Comparison of ENCODE assay signal across 8 cellular contexts in genomic region chr7:105009667-105010537, GRCh38. TPM values are rescaled to one million over a fixed set of nuclear protein-coding genes. Genes with fewer than 3 reads are reported as not detected.
A peak's percentile ranks its signal among the peaks of the same experiment; 100 is the strongest.
DNase-seq lines count a peak whose midpoint lies in the region; ATAC-seq and TF ChIP-seq lines count a peak whose summit lies in the region.

No MANE protein-coding gene starts in this region.

- H3K27me3 ChIP-seq in HCT116 (ENCODE audit: insufficient read depth, low read length) (no peaks in the 10 kb centered on the region), hepatocyte (no peaks in the 10 kb centered on the region), smooth muscle cell (ENCODE audit: low read depth) (no peaks in the 10 kb centered on the region)

- H2AFZ ChIP-seq in HCT116 (ENCODE audit: low read depth, low read length, poor library complexity, severe bottlenecking) = no peak overlapping the region
- H2AFZ ChIP-seq in hepatocyte = no peak overlapping the region
- no peak overlapping the region for H2AFZ ChIP-seq in smooth muscle cell (ENCODE audit: low read depth)

- intact Hi-C loops in HCT116 (cut with micrococcal nuclease) = no loop called here

- ATAC-seq in HCT116 = no peak
- no peak for ATAC-seq in activated CD8-positive, alpha-beta T cell treated with anti-CD3 and anti-CD28 coated beads, Interleukin-2, amount 10 ng/mL, durations not matched to agents 7 days and 5 days
- ATAC-seq in GM21723 (IDR thresholded peaks at IDR 0.05; ENCODE audit: unreplicated experiment) = no peak

- DNase-seq in HCT116 (ENCODE audit: low read depth, low spot score) (no peak), hepatocyte (ENCODE audit: low spot score) (no peak), smooth muscle cell (lab: John Stamatoyannopoulos, UW; ENCODE audit: unreplicated experiment) (no peak), NCI-H446 treated with DMSO at 0.1 percent for 48 hours (lab: John Stamatoyannopoulos, UW) (no peak), mucosa of gallbladder (ENCODE audit: low spot score) (no peak), NCI-H1436 (lab: John Stamatoyannopoulos, UW) (no peak)
- no peak for DNase-seq in activated CD8-positive, alpha-beta T cell treated with anti-CD3 and anti-CD28 coated beads, Interleukin-2, amount 10 ng/mL, durations not matched to agents 7 days and 5 days

- peaks cover 38% of the 10 kb centered on the region for H3K4me1 Mint-ChIP-seq in activated CD8-positive, alpha-beta T cell treated with anti-CD3 and anti-CD28 coated beads, Interleukin-2, amount 10 ng/mL, durations not matched to agents 7 days and 5 days (ENCODE audit: low read depth)

- H4K20me1 ChIP-seq in HCT116 (ENCODE audit: insufficient read depth) (peaks cover 5% of the 10 kb centered on the region; the same call in 1 of the 2 replicates), hepatocyte (ENCODE audit: insufficient read depth, poor library complexity, severe bottlenecking) (no peaks in the 10 kb centered on the region), smooth muscle cell (ENCODE audit: low read depth) (peaks cover 3% of the 10 kb centered on the region)

- peak overlapping the region; percentile 99 for H3K4me3 Mint-ChIP-seq in activated CD8-positive, alpha-beta T cell treated with anti-CD3 and anti-CD28 coated beads, Interleukin-2, amount 10 ng/mL, durations not matched to agents 7 days and 5 days

- TF ChIP-seq RAD21 in HCT116 (IDR thresholded peaks at IDR 0.05; ENCODE audit: low read depth) = no peak

- H3K79me2 ChIP-seq in HCT116 (ENCODE audit: insufficient read depth, low read length) (peaks cover 8% of the 10 kb centered on the region), hepatocyte (peaks cover 65% of the 10 kb centered on the region), smooth muscle cell (ENCODE audit: low read depth) (peaks cover 9% of the 10 kb centered on the region)

- no TSS peak for BruUV-seq in HCT116 (replicated peaks; lab: Mats Ljungman, UMichigan)

- CTCF ChIA-PET in HCT116 (lab: Charles Lee) = interaction anchor here (0.9 kb wide), 1 partner anchor 29 kb away, joined by 3 read pairs; no protein-coding TSS in a partner anchor
- CTCF ChIA-PET in activated CD8-positive, alpha-beta T cell treated with anti-CD3 and anti-CD28 coated beads, Interleukin-2, amount 10 ng/mL, durations not matched to agents 7 days and 5 days (lab: Charles Lee) = interaction anchor here (0.7 to 4.3 kb wide), 13 partner anchors 8 to 522 kb away, joined by 3 to 72 read pairs (median 4); partner anchors contain the start of gene RINT1

- no peaks in the 10 kb centered on the region for H3K9me3 ChIP-seq in HCT116 (ENCODE audit: control insufficient read depth in 1 of 2, insufficient read depth in 1 of 2, low read depth in 1 of 2, low read length in 2 of 2)
- no peaks in the 10 kb centered on the region for H3K9me3 ChIP-seq in hepatocyte (ENCODE audit: low read depth)
- no peaks in the 10 kb centered on the region for H3K9me3 ChIP-seq in smooth muscle cell (replicated peaks; ENCODE audit: low read depth)

- TF ChIP-seq CTCF in HCT116 (IDR thresholded peaks at IDR 0.05 in 2 of 3, conservative IDR thresholded peaks at IDR 0.05 in 1 of 3; ENCODE audit: borderline replicate concordance in 1 of 3, insufficient read depth in 1 of 3, low read depth in 2 of 3, low read length in 2 of 3) (no peak), hepatocyte (IDR thresholded peaks at IDR 0.05; ENCODE audit: poor library complexity) (no peak), smooth muscle cell (IDR thresholded peaks at IDR 0.05; ENCODE audit: borderline replicate concordance, insufficient read depth, poor library complexity, severe bottlenecking) (no peak)

- H3K4me2 ChIP-seq in HCT116 (ENCODE audit: low read length) = peak overlapping the region; percentile 84; the same call in 1 of the 2 replicates
- peak overlapping the region; percentile 77 for H3K4me2 ChIP-seq in hepatocyte
- peak overlapping the region; percentile 97 for H3K4me2 ChIP-seq in smooth muscle cell

- 32% methylated on average over 9 of the region's 9 CpGs for WGBS in hepatocyte (ENCODE audit: low lambda C conversion rate, missing lambda C conversion rate)
- 68% methylated on average over 9 of the region's 9 CpGs for WGBS in smooth muscle cell (ENCODE audit: low lambda C conversion rate)

- H3K9me2 ChIP-seq in HCT116 (ENCODE audit: insufficient read depth) (no peaks in the 10 kb centered on the region), hepatocyte (replicated peaks; ENCODE audit: insufficient read depth) (no peaks in the 10 kb centered on the region)

- H3K9me3 Mint-ChIP-seq in activated CD8-positive, alpha-beta T cell treated with anti-CD3 and anti-CD28 coated beads, Interleukin-2, amount 10 ng/mL, durations not matched to agents 7 days and 5 days (ENCODE audit: insufficient read depth) = no peaks in the 10 kb centered on the region

- peaks cover 26% of the 10 kb centered on the region for H3F3A ChIP-seq in smooth muscle cell (ENCODE audit: low read depth)

- peak overlapping the region; percentile 96; the same call in 1 of the 2 replicates for H3K9ac ChIP-seq in HCT116 (ENCODE audit: low read length)
- H3K9ac ChIP-seq in smooth muscle cell (ENCODE audit: low read depth) = peak overlapping the region; percentile 100

- H3K27ac ChIP-seq in HCT116 (ENCODE audit: low read depth, low read length) = no peak overlapping the region
- peak overlapping the region; percentile 100 for H3K27ac ChIP-seq in hepatocyte
- peak overlapping the region; percentile 100 for H3K27ac ChIP-seq in smooth muscle cell (ENCODE audit: low read depth)

- RAD21 ChIA-PET in HCT116 (lab: Charles Lee; ENCODE audit: low non-redundant PET in 1 of 2, low total read pairs in 2 of 2, uncharacterized antibody in 2 of 2, unreplicated experiment in 2 of 2) = no interaction called here

- no peaks in the 10 kb centered on the region for H3K36me3 ChIP-seq in HCT116 (ENCODE audit: control insufficient read depth in 1 of 2, insufficient read depth in 2 of 2, low read length in 2 of 2)
- H3K36me3 ChIP-seq in hepatocyte (replicated peaks; ENCODE audit: insufficient read depth, low read depth) = no peaks in the 10 kb centered on the region
- no peaks in the 10 kb centered on the region for H3K36me3 ChIP-seq in smooth muscle cell (ENCODE audit: low read depth)

- TF ChIP-seq POLR2A in HCT116 (IDR thresholded peaks at IDR 0.05; ENCODE audit: borderline replicate concordance, extremely low read depth, insufficient read depth, insufficient read length) = no peak

- H3K4me3 ChIP-seq in HCT116 (replicated peaks in 1 of 2; ENCODE audit: low read depth in 1 of 2, low read length in 2 of 2) (no peak overlapping the region), hepatocyte (peak overlapping the region; percentile 82), smooth muscle cell (peak overlapping the region; percentile 98)

- H3K4me1 ChIP-seq in HCT116 (ENCODE audit: control insufficient read depth in 1 of 2, insufficient read depth in 2 of 2, low read length in 2 of 2) = peaks cover 11 to 42% of the 10 kb centered on the region in 2 experiments; a peak in 3 of 4 replicates
- H3K4me1 ChIP-seq in hepatocyte (ENCODE audit: insufficient read depth) = peaks cover 27% of the 10 kb centered on the region
- peaks cover 13% of the 10 kb centered on the region for H3K4me1 ChIP-seq in smooth muscle cell (ENCODE audit: low read depth)

- peaks cover 2% of the 10 kb centered on the region for H3K27me3 Mint-ChIP-seq in activated CD8-positive, alpha-beta T cell treated with anti-CD3 and anti-CD28 coated beads, Interleukin-2, amount 10 ng/mL, durations not matched to agents 7 days and 5 days (ENCODE audit: low read depth)

- H3K27ac Mint-ChIP-seq in activated CD8-positive, alpha-beta T cell treated with anti-CD3 and anti-CD28 coated beads, Interleukin-2, amount 10 ng/mL, durations not matched to agents 7 days and 5 days = peak overlapping the region; percentile 99

- POLR2A ChIA-PET in HCT116 (lab: Charles Lee) = no interaction called here
- POLR2A ChIA-PET in activated CD8-positive, alpha-beta T cell treated with anti-CD3 and anti-CD28 coated beads, Interleukin-2, amount 10 ng/mL, durations not matched to agents 7 days and 5 days (lab: Charles Lee) = interaction anchor here (0.7 to 13.8 kb wide), 6 partner anchors 8 to 125 kb away, joined by 3 to 373 read pairs (median 8); no protein-coding TSS in a partner anchor

- H3K36me3 Mint-ChIP-seq in activated CD8-positive, alpha-beta T cell treated with anti-CD3 and anti-CD28 coated beads, Interleukin-2, amount 10 ng/mL, durations not matched to agents 7 days and 5 days (ENCODE audit: low read depth) = peaks cover 78% of the 10 kb centered on the region

TF ChIP-seq in HCT116, 20 proteins besides CTCF, POLR2A, EP300 and RAD21 (continues in another document):
- TF ChIP-seq SRF (IDR thresholded peaks at IDR 0.05; ENCODE audit: low read depth) (no peak), ELF1 (IDR thresholded peaks at IDR 0.05; ENCODE audit: borderline replicate concordance, low read depth) (no peak), ATF3 (IDR thresholded peaks at IDR 0.05) (no peak), EZH2 (IDR thresholded peaks at IDR 0.05) (no peak)

RNA-seq across cellular contexts. Expression of gene KMT2E, which starts 4.1 kb away (rescaled TPM):
- total RNA-seq in HCT116 (2021; ENCODE audit: unreplicated experiment) = 39.8 TPM
- 26.8 and 32.2 TPM in 2 replicates for polyA plus RNA-seq in HCT116 (2012)
- total RNA-seq in activated CD8-positive, alpha-beta T cell treated with anti-CD3 and anti-CD28 coated beads, Interleukin-2, amount 10 ng/mL, durations not matched to agents 7 days and 5 days = 100 to 1,000 TPM in 1 of 2 experiments, 10 to 100 TPM in 1; 95.1 to 105 TPM
- 65.8 and 69.7 TPM in 2 replicates for total RNA-seq in hepatocyte
- polyA plus RNA-seq in hepatocyte = 70.8 and 80.7 TPM in 2 replicates
- total RNA-seq in smooth muscle cell = 64.4 and 77.3 TPM in 2 replicates
- 88.1 and 106 TPM in 2 replicates for polyA plus RNA-seq in smooth muscle cell
- total RNA-seq in mucosa of gallbladder = 81.5 TPM

Comparison
In these comparisons a context has a peak if more than half of its experiments do, and no peak if none do; other contexts are left out.
1. H3K4me3 ChIP-seq: peak in hepatocyte (single experiment) and smooth muscle cell (single experiment); none in HCT116 (0 of 2).
2. Peak in every context shown above with its lines, with median percentiles within 50 percentile points of each other: H3K4me2 ChIP-seq.